Comparison of ENCODE assay signal across 11 cellular contexts in the genomic region with DNA sequence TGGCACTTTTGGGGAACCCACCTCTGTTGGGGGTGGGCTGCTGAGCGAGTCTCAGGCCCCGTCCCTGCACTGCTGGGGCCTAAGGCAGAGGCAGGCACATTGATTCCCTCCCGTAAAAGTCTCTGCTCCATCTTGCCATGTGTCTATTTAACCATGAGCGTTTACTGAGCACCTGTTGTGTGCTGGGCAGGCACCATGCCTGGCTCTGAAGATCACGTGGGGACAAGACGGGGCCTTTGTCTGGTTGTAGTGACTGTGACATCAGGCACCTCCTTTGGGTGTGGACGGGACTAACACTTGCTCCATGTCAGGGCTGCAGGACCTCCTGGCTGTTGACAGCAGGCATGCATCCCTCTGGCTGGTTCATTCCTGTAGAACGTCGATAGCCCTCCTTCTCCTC.
"Had no signal": no experiment of that assay in that cellular context is flagged by ENCODE, and none has a peak within 500 bp of the region (broad histone marks: within the 10 kb centered on the region; RNA-seq: fewer than 3 reads in every experiment).

No MANE protein-coding gene starts in this region.

- H3K4me3 Mint-ChIP-seq: activated B cell treated with CpG ODN at 0.5 μM for 24 hours; activated CD4-positive, alpha-beta memory T cell treated with anti-CD3 and anti-CD28 coated beads for 36 hours; activated CD4-positive, alpha-beta T cell treated with anti-CD3 and anti-CD28 coated beads for 36 hours; neural crest cell had no signal

- H3K4me3 ChIP-seq: upper lobe of right lung had no signal

- FAIRE-seq: colon, frontal cortex had no signal

- H3K36me3 Mint-ChIP-seq: activated CD4-positive, alpha-beta memory T cell treated with anti-CD3 and anti-CD28 coated beads for 36 hours had no signal

- H3K9me3 ChIP-seq: upper lobe of right lung had no signal

- H3K27me3 Mint-ChIP-seq: activated CD4-positive, alpha-beta memory T cell treated with anti-CD3 and anti-CD28 coated beads for 36 hours; activated CD4-positive, alpha-beta T cell treated with anti-CD3 and anti-CD28 coated beads for 36 hours had no signal

- H3K27ac ChIP-seq: upper lobe of right lung had no signal

- H3K36me3 ChIP-seq: upper lobe of right lung had no signal

- H3K27ac Mint-ChIP-seq: activated B cell treated with CpG ODN at 0.5 μM for 24 hours; activated CD4-positive, alpha-beta memory T cell treated with anti-CD3 and anti-CD28 coated beads for 36 hours; activated CD4-positive, alpha-beta T cell treated with anti-CD3 and anti-CD28 coated beads for 36 hours; progenitor cell of endocrine pancreas had no signal

- H3K9me3 Mint-ChIP-seq: activated B cell treated with CpG ODN at 0.5 μM for 24 hours; activated CD4-positive, alpha-beta memory T cell treated with anti-CD3 and anti-CD28 coated beads for 36 hours; neural crest cell had no signal

- DNase-seq: activated B cell treated with CpG ODN at 0.5 μM for 24 hours; activated T-cell treated with anti-CD3 and anti-CD28 coated beads for 4 hours; central memory CD4-positive, alpha-beta T cell; effector memory CD4-positive, alpha-beta T cell had no signal

- H3K27me3 ChIP-seq: upper lobe of right lung had no signal
